Comparison of ENCODE assay signal across 1 cellular context in the genomic region with DNA sequence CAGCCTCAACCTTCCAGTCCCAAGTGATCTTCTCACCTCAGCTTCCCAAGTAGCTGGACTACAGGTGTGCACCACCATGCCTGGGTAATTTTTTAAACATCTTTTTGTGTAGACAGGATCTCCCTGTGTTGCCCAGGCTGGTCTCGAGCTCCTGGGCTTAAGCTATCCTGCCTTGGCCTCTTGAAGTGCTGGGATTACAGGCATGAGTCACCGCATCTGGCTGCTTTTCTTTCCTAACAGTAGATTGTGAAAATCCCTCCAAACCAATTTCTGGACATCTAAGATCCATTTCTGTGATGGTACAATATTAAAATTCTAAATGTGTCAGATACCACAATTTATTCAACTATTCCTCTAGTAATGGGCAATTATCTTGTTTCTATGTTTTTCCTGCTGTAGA.
TF ChIP-seq lines count a peak whose summit lies in the region.

No MANE protein-coding gene starts in this region.

TF ChIP-seq in GM23338, 12 proteins besides CTCF, POLR2A, EP300 and RAD21 (continued from another document):
- TF ChIP-seq CREB1 (CRISPR knock-in tag; IDR thresholded peaks at IDR 0.05; ENCODE audit: low read depth) (no peak), JUNB (IDR thresholded peaks at IDR 0.05; ENCODE audit: unreplicated experiment) (no peak), NANOG (IDR thresholded peaks at IDR 0.05; ENCODE audit: borderline replicate concordance) (no peak)
